ENCODE assay signal across 24 cellular contexts in the genomic region with DNA sequence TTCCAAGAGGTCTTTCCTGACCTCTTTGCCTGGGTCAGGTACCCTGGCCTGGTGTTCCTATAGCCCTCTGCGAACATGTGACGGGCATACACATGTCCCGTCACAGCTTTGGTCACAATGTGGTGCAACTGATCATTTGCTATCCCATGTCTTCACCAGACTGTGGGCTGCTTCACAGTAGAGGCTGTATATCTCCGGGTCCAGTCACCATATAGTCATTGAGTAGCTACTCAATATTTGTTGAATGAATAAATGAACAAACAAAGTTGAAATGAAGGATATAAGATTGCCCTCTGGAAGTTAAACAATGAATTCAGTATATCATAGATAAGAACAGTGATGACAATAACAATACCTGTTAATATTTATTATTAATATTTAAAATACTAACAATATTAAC.
"Had no signal": no experiment of that assay in that cellular context is flagged by ENCODE, and none has a peak within 500 bp of the region (broad histone marks: within the 10 kb centered on the region; RNA-seq: fewer than 3 reads in every experiment).

No MANE protein-coding gene starts in this region.

- H3K4me3 ChIP-seq: MG63, SJCRH30 had no signal

- ATAC-seq: Panc1, SK-N-SH treated with all-trans-retinoic acid at 6 μM for 48 hours had no signal

- FAIRE-seq: HTR-8/SVneo had no signal

- H3K27ac ChIP-seq: HL-60, RWPE1, SJCRH30 had no signal

- DNase-seq: Karpas-422, KG1, MG63, NCI-H1092, NCI-H1105 treated with DMSO at 0.1 percent for 48 hours, NCI-H1417 treated with DMSO at 0.1 percent for 48 hours, NCI-H146, NCI-H1694 treated with DMSO at 0.1 percent for 48 hours, NCI-H1930, NCI-H2081, NCI-H2107, NCI-H226, NCI-H446, NCI-H510A, NCI-H524 treated with DMSO at 0.1 percent for 48 hours, NCI-H69, NCI-H774, SHP77 treated with DMSO at 0.1 percent for 48 hours, SJCRH30 had no signal

- H3K27me3 ChIP-seq: MG63, SJCRH30 had no signal

- H3K36me3 ChIP-seq: MG63, SJCRH30 had no signal
